In genomic region chr17:2071024-2071385, GRCh38 we compare ENCODE assay signal across 9 cellular contexts. TPM values are rescaled to one million over a fixed set of nuclear protein-coding genes. Genes with fewer than 3 reads are reported as not detected.
DNase-seq lines count a peak whose midpoint lies in the region; ATAC-seq and TF ChIP-seq lines count a peak whose summit lies in the region.
"Had no signal": no experiment of that assay in that cellular context is flagged by ENCODE, and none has a peak within 500 bp of the region (broad histone marks: within the 10 kb centered on the region; RNA-seq: fewer than 3 reads in every experiment).

No MANE protein-coding gene starts in this region.

- peak overlapping the region; percentile 100 for H2AK5ac ChIP-seq in IMR-90 (ENCODE audit: low read depth, low read length)

- no peak for TF ChIP-seq RAD21 in IMR-90 (IDR thresholded peaks at IDR 0.05; ENCODE audit: low read length)

- H3K4me3 Mint-ChIP-seq in activated naive CD8-positive, alpha-beta T cell treated with anti-CD3 and anti-CD28 coated beads, Interleukin-2, amount 50 U/mL, for 24 hours, result no peak overlapping the region
- H3K4me3 Mint-ChIP-seq: memory B cell had no signal

- H2AK9ac ChIP-seq in IMR-90 (replicated peaks; ENCODE audit: low read depth, low read length, poor library complexity), result peak overlapping the region; percentile 98

- peak overlapping the region; percentile 99 for H3K14ac ChIP-seq in IMR-90 (replicated peaks; ENCODE audit: low read depth, low read length)

- H3K36me3 ChIP-seq in IMR-90 (ENCODE audit: control insufficient read depth, insufficient read depth, low read length), result peaks cover 8% of the 10 kb centered on the region
- peaks cover 14% of the 10 kb centered on the region for H3K36me3 ChIP-seq in rectal smooth muscle tissue (ENCODE audit: control insufficient read depth, insufficient read depth, low read length)
- H3K36me3 ChIP-seq in mucosa of descending colon (ENCODE audit: low read depth), result no peaks in the 10 kb centered on the region

- H2BK20ac ChIP-seq in IMR-90 (ENCODE audit: low read depth, low read length), result peak overlapping the region; percentile 97

- peak overlapping the region; percentile 99 for H3K23ac ChIP-seq in IMR-90 (ENCODE audit: low read depth, low read length)

- peaks cover 63% of the 10 kb centered on the region for H3K4me1 ChIP-seq in IMR-90 (ENCODE audit: control insufficient read depth, insufficient read depth, low read length)
- peaks cover 22% of the 10 kb centered on the region for H3K4me1 ChIP-seq in rectal smooth muscle tissue (ENCODE audit: control insufficient read depth, insufficient read depth, low read length)
- peaks cover 8% of the 10 kb centered on the region for H3K4me1 ChIP-seq in mucosa of descending colon (ENCODE audit: low read depth)

- DNase-seq in IMR-90 (no peak), anterior cingulate cortex (lab: John Stamatoyannopoulos, UW) (no peak), mucosa of descending colon (no peak)
- no peak for DNase-seq in activated naive CD8-positive, alpha-beta T cell treated with anti-CD3 and anti-CD28 coated beads, Interleukin-2, amount 50 U/mL, for 24 hours
- DNase-seq: NCI-H1092 treated with DMSO at 0.1 percent for 48 hours had no signal

- H3K79me1 ChIP-seq in IMR-90 (ENCODE audit: low read depth in 1 of 2, low read length in 2 of 2), result peaks cover 32 to 63% of the 10 kb centered on the region in 2 experiments

- no peaks in the 10 kb centered on the region for H3K9me3 ChIP-seq in IMR-90 (ENCODE audit: control insufficient read depth, insufficient read depth, low read length)
- H3K9me3 ChIP-seq in mucosa of descending colon, result no peaks in the 10 kb centered on the region

- H3K56ac ChIP-seq in IMR-90 (ENCODE audit: extremely low read depth, insufficient read depth, low read length), result peak overlapping the region; percentile 90

- peaks cover 46% of the 10 kb centered on the region for H3K9me1 ChIP-seq in IMR-90 (ENCODE audit: insufficient read depth, low read length)

- peak overlapping the region; percentile 94 for H2BK5ac ChIP-seq in IMR-90 (ENCODE audit: low read depth, low read length, poor library complexity, severe bottlenecking)

- WGBS in IMR-90 (ENCODE audit: extremely low coverage in 2 of 2, insufficient read length in 1 of 2), 2 experiments, result 100% methylated on average over 1 of the region's 6 CpGs; no CpG with 5 or more reads in 1 of the 2 experiments

- H3K27me3 Mint-ChIP-seq in activated naive CD8-positive, alpha-beta T cell treated with anti-CD3 and anti-CD28 coated beads, Interleukin-2, amount 50 U/mL, for 24 hours, result no peaks in the 10 kb centered on the region
- H3K27me3 Mint-ChIP-seq: memory B cell had no signal

- no peak for TF ChIP-seq POLR2A in IMR-90 (IDR thresholded peaks at IDR 0.05; ENCODE audit: low read depth, low read length)

- H3K4me1 Mint-ChIP-seq in activated naive CD8-positive, alpha-beta T cell treated with anti-CD3 and anti-CD28 coated beads, Interleukin-2, amount 50 U/mL, for 24 hours, result peaks cover 40% of the 10 kb centered on the region

- TF ChIP-seq CTCF in IMR-90 (conservative IDR thresholded peaks at IDR 0.05; ENCODE audit: low read depth, low read length) (no peak), mucosa of descending colon (IDR thresholded peaks at IDR 0.05) (no peak)

- POLR2A ChIA-PET in IMR-90 (lab: Charles Lee; ENCODE audit: unreplicated experiment), result no interaction called here

- peak overlapping the region; percentile 87 for H2AFZ ChIP-seq in IMR-90 (replicated peaks; ENCODE audit: low read length, poor library complexity)

- BruUV-seq in IMR-90 (replicated peaks; lab: Mats Ljungman, UMichigan), result no TSS peak

- H2BK120ac ChIP-seq in IMR-90 (ENCODE audit: low read depth, low read length), result peak overlapping the region; percentile 99

- H3K4ac ChIP-seq in IMR-90 (ENCODE audit: low read depth, low read length), result peak overlapping the region; percentile 100

- peak overlapping the region; percentile 90 to 99 for H4K8ac ChIP-seq in IMR-90 (ENCODE audit: low read depth in 2 of 2, low read length in 2 of 2)

- in situ Hi-C loops in IMR-90 (cut with MboI; ENCODE audit: low sequenced_read_pairs), result no loop called here

- peak overlapping the region; percentile 100 for H2BK15ac ChIP-seq in IMR-90 (ENCODE audit: low read depth, low read length)

- H3K27ac Mint-ChIP-seq in activated naive CD8-positive, alpha-beta T cell treated with anti-CD3 and anti-CD28 coated beads, Interleukin-2, amount 50 U/mL, for 24 hours, result peak overlapping the region; percentile 37

- H3K9ac ChIP-seq in IMR-90 (ENCODE audit: low read depth, low read length) (peak overlapping the region; percentile 45), rectal smooth muscle tissue (ENCODE audit: low read length) (no peak overlapping the region)

- H3K4me2 ChIP-seq in IMR-90 (ENCODE audit: low read depth, low read length), result no peak overlapping the region

- H3K18ac ChIP-seq in IMR-90 (ENCODE audit: low read depth, low read length), result peak overlapping the region; percentile 93

- no peaks in the 10 kb centered on the region for H4K20me1 ChIP-seq in IMR-90 (ENCODE audit: insufficient read depth, low read length)

- ATAC-seq in IMR-90 (ENCODE audit: low read depth) (no peak), mucosa of descending colon (no peak), GM19324 (IDR thresholded peaks at IDR 0.05; ENCODE audit: low FRiP score, unreplicated experiment) (no peak)
- no peak for ATAC-seq in activated naive CD8-positive, alpha-beta T cell treated with anti-CD3 and anti-CD28 coated beads, Interleukin-2, amount 50 U/mL, for 24 hours

- H3K27ac ChIP-seq in IMR-90 (ENCODE audit: insufficient read depth, low read length) (peak overlapping the region; percentile 93), rectal smooth muscle tissue (ENCODE audit: low read depth, low read length) (peak overlapping the region; percentile 42)
- H3K27ac ChIP-seq: epithelial cell of prostate had no signal

- intact Hi-C loops in IMR-90 (cut with micrococcal nuclease), result no loop called here
- intact Hi-C loops in mucosa of descending colon (cut with DNase I, micrococcal nuclease), result no loop called here

- CTCF ChIA-PET in IMR-90 (lab: Yijun Ruan, JAX), result interaction anchor here (1.3 kb wide), 1 partner anchor 16 kb away, joined by 5 read pairs; the partner anchor contains the start of gene HIC1

- peaks cover 28% of the 10 kb centered on the region for H3K36me3 Mint-ChIP-seq in activated naive CD8-positive, alpha-beta T cell treated with anti-CD3 and anti-CD28 coated beads, Interleukin-2, amount 50 U/mL, for 24 hours (ENCODE audit: low read depth)

- H4K91ac ChIP-seq in IMR-90 (ENCODE audit: insufficient read depth, low read depth, low read length), result peak overlapping the region; percentile 100

- no peaks in the 10 kb centered on the region for H3K27me3 ChIP-seq in IMR-90 (ENCODE audit: control insufficient read depth, insufficient read depth, low read length)
- H3K27me3 ChIP-seq in rectal smooth muscle tissue (ENCODE audit: control insufficient read depth, insufficient read depth, low read length), result no peaks in the 10 kb centered on the region

- no peaks in the 10 kb centered on the region for H3K9me3 Mint-ChIP-seq in activated naive CD8-positive, alpha-beta T cell treated with anti-CD3 and anti-CD28 coated beads, Interleukin-2, amount 50 U/mL, for 24 hours
- H3K9me3 Mint-ChIP-seq: memory B cell had no signal

- dilution Hi-C loops in IMR-90 (cut with HindIII; ENCODE audit: low sequenced_read_pairs, unreplicated experiment), result no loop called here

- H3K4me3 ChIP-seq in IMR-90 (ENCODE audit: insufficient read depth, low read depth, low read length), result no peak overlapping the region
- no peak overlapping the region for H3K4me3 ChIP-seq in rectal smooth muscle tissue (ENCODE audit: low read length)
- H3K4me3 ChIP-seq in mucosa of descending colon, result no peak overlapping the region

- peak overlapping the region; percentile 90 for H4K5ac ChIP-seq in IMR-90 (ENCODE audit: low read depth, low read length)

TF ChIP-seq in IMR-90, 13 proteins besides CTCF, POLR2A, EP300 and RAD21 (continues in another document):
- no peak for TF ChIP-seq MAZ (IDR thresholded peaks at IDR 0.05; ENCODE audit: borderline replicate concordance, low read depth, low read length)
- no peak for TF ChIP-seq RCOR1 (IDR thresholded peaks at IDR 0.05; ENCODE audit: insufficient replicate concordance, low read length)
- TF ChIP-seq SMC3 (IDR thresholded peaks at IDR 0.05; ENCODE audit: low read depth, low read length), result no peak
- TF ChIP-seq FOS (IDR thresholded peaks at IDR 0.05; ENCODE audit: low read depth, low read length), result no peak
- no peak for TF ChIP-seq BHLHE40 (IDR thresholded peaks at IDR 0.05; ENCODE audit: low read depth, low read length)
- TF ChIP-seq NFE2L2 (IDR thresholded peaks at IDR 0.05; ENCODE audit: low read depth, low read length), result no peak
- TF ChIP-seq CHD1 (IDR thresholded peaks at IDR 0.05; ENCODE audit: low read depth, low read length), result no peak
- TF ChIP-seq RFX5 (IDR thresholded peaks at IDR 0.05; ENCODE audit: low read depth, low read length), result no peak
- no peak for TF ChIP-seq MAFK (IDR thresholded peaks at IDR 0.05; ENCODE audit: low read depth, low read length)
- no peak for TF ChIP-seq CEBPB (IDR thresholded peaks at IDR 0.05; ENCODE audit: low read depth, low read length)
- TF ChIP-seq MXI1 (IDR thresholded peaks at IDR 0.05; ENCODE audit: borderline replicate concordance, low read depth, low read length), result no peak

RNA-seq across cellular contexts. Expression of gene HIC1, which starts 16.1 kb away (rescaled TPM):
- total RNA-seq in IMR-90 (2012; rRNA removed) (10.0 and 10.4 TPM in 2 replicates), mucosa of descending colon (10 to 100 TPM in 2 of 3 donors, 1 to 10 TPM in 1; 6.0 to 28.9 (median 13.5) TPM)
- polyA plus RNA-seq in IMR-90 (2012; rRNA removed), result 23.0 and 30.9 TPM in 2 replicates
- polyA plus RNA-seq in IMR-90 (2012; cell fraction: cytosol; rRNA removed), result 17.8 and 60.2 TPM in 2 replicates
- 69.0 and 122 TPM in 2 replicates for polyA plus RNA-seq in IMR-90 (2012; cell fraction: nucleus; rRNA removed; ENCODE audit: low replicate concordance)

RNA-seq across cellular contexts. Expression of gene OVCA2, which starts 29.2 kb away (rescaled TPM):
- total RNA-seq in IMR-90 (2012; rRNA removed), result 38.7 and 42.2 TPM in 2 replicates
- 46.9 and 52.6 TPM in 2 replicates for polyA plus RNA-seq in IMR-90 (2012; rRNA removed)
- 40.4 and 50.0 TPM in 2 replicates for polyA plus RNA-seq in IMR-90 (2012; cell fraction: cytosol; rRNA removed)
- 23.2 and 26.2 TPM in 2 replicates for polyA plus RNA-seq in IMR-90 (2012; cell fraction: nucleus; rRNA removed; ENCODE audit: low replicate concordance)
- total RNA-seq in mucosa of descending colon, result 10 to 100 TPM; 25.3 to 35.5 (median 33.0) TPM

RNA-seq across cellular contexts. Expression of gene DPH1, which starts 41.1 kb away (rescaled TPM):
- total RNA-seq in IMR-90 (2012; rRNA removed) (20.6 and 24.4 TPM in 2 replicates), mucosa of descending colon (10 to 100 TPM; 33.1 to 43.7 (median 42.2) TPM)
- polyA plus RNA-seq in IMR-90 (2012; rRNA removed), result 49.9 and 51.9 TPM in 2 replicates
- polyA plus RNA-seq in IMR-90 (2012; cell fraction: cytosol; rRNA removed), result 31.8 and 38.7 TPM in 2 replicates
- 153 and 299 TPM in 2 replicates for polyA plus RNA-seq in IMR-90 (2012; cell fraction: nucleus; rRNA removed; ENCODE audit: low replicate concordance)

RNA-seq across cellular contexts. Expression of gene RTN4RL1, which starts 45.9 kb away (rescaled TPM):
- total RNA-seq in IMR-90 (2012; rRNA removed) (under 0.01 TPM in 2 replicates), mucosa of descending colon (under 1 TPM; 0.14 to 0.47 (median 0.43) TPM)
- 0.03 and 0.04 TPM in 2 replicates for polyA plus RNA-seq in IMR-90 (2012; rRNA removed)
- 0.07 TPM in 1 of 2 replicates, not detected in the other for polyA plus RNA-seq in IMR-90 (2012; cell fraction: cytosol; rRNA removed)
- polyA plus RNA-seq in IMR-90 (2012; cell fraction: nucleus; rRNA removed; ENCODE audit: low replicate concordance), result 0.03 TPM in 1 of 2 replicates, not detected in the other
